In genomic region chr1:91020967-91021685, GRCh38 we compare ENCODE assay signal across 8 cellular contexts. TPM values are rescaled to one million over a fixed set of nuclear protein-coding genes. Genes with fewer than 3 reads are reported as not detected.
DNase-seq lines count a peak whose midpoint lies in the region; ATAC-seq and TF ChIP-seq lines count a peak whose summit lies in the region.

No MANE protein-coding gene starts in this region.

- H3K4me1 ChIP-seq in osteoblast (ENCODE audit: insufficient read depth, low read length): peaks cover 17% of the 10 kb centered on the region
- H3K4me1 ChIP-seq in thoracic aorta (ENCODE audit: control insufficient read depth in 1 of 2, low read depth in 2 of 2): peaks cover 36 to 51% of the 10 kb centered on the region in 2 donors

- CTCF ChIA-PET in activated naive CD4-positive, alpha-beta T cell treated with anti-CD3 and anti-CD28 coated beads, Interleukin-2, amount 10 ng/mL, durations not matched to agents 7 days and 5 days (lab: Charles Lee): interaction anchor here (1.1 kb wide), 1 partner anchor 300 kb away, joined by 3 read pairs; no protein-coding TSS in a partner anchor

- peak overlapping the region; percentile 68 for H2AFZ ChIP-seq in osteoblast (ENCODE audit: low read length)

- peaks cover 56% of the 10 kb centered on the region for H3K79me2 ChIP-seq in osteoblast (ENCODE audit: insufficient read depth, low read length)

- H3K36me3 ChIP-seq in KOPT-K1 (ENCODE audit: insufficient read depth, low read length) (peaks cover 18% of the 10 kb centered on the region), osteoblast (ENCODE audit: insufficient read depth, low read length) (peaks cover 3% of the 10 kb centered on the region), thoracic aorta (no peaks in the 10 kb centered on the region)

- ATAC-seq in GM21786 (IDR thresholded peaks at IDR 0.05; ENCODE audit: unreplicated experiment) (peak; percentile 34), thoracic aorta (ENCODE audit: insufficient number of reproducible peaks, low FRiP score, low read depth) (peak; percentile 22)

- H3K4me3 ChIP-seq in osteoblast (ENCODE audit: insufficient read depth, low read length) (peak overlapping the region; percentile 93), thoracic aorta (peak overlapping the region; percentile 94)

- peaks cover 24% of the 10 kb centered on the region for H3K36me3 Mint-ChIP-seq in activated naive CD4-positive, alpha-beta T cell treated with anti-CD3 and anti-CD28 coated beads, Interleukin-2, amount 10 ng/mL, durations not matched to agents 7 days and 5 days

- DNase-seq in EH (ENCODE audit: low read depth) (peak; percentile 86), SK-N-DZ (ENCODE audit: low spot score) (peak; percentile 81), globus pallidus (ENCODE audit: low spot score) (peak; percentile 66), osteoblast (ENCODE audit: insufficient read length, low spot score, missing footprints) (peak; percentile 87), thoracic aorta (ENCODE audit: low spot score) (peak; percentile 55)
- peak; percentile 81 for DNase-seq in activated naive CD4-positive, alpha-beta T cell treated with anti-CD3 and anti-CD28 coated beads, Interleukin-2, amount 10 ng/mL, durations not matched to agents 7 days and 5 days

- H3K27ac ChIP-seq in KOPT-K1 (ENCODE audit: low read depth, low read length, poor library complexity, severe bottlenecking) (peak overlapping the region; percentile 98), osteoblast (ENCODE audit: low read depth, low read length) (peak overlapping the region; percentile 98), thoracic aorta (peak overlapping the region; percentile 99 to 100)

- peak overlapping the region; percentile 98 for H3K4me2 ChIP-seq in osteoblast (ENCODE audit: insufficient read depth, low read length)

- H3K4me1 Mint-ChIP-seq in activated naive CD4-positive, alpha-beta T cell treated with anti-CD3 and anti-CD28 coated beads, Interleukin-2, amount 10 ng/mL, durations not matched to agents 7 days and 5 days: peaks cover 56% of the 10 kb centered on the region

- no peaks in the 10 kb centered on the region for H3K27me3 Mint-ChIP-seq in activated naive CD4-positive, alpha-beta T cell treated with anti-CD3 and anti-CD28 coated beads, Interleukin-2, amount 10 ng/mL, durations not matched to agents 7 days and 5 days

- H3K4me3 Mint-ChIP-seq in activated naive CD4-positive, alpha-beta T cell treated with anti-CD3 and anti-CD28 coated beads, Interleukin-2, amount 10 ng/mL, durations not matched to agents 7 days and 5 days: peak overlapping the region; percentile 92

- H3K27me3 ChIP-seq in osteoblast (ENCODE audit: insufficient read depth, low read length) (no peaks in the 10 kb centered on the region), thoracic aorta (replicated peaks; ENCODE audit: insufficient read depth) (no peaks in the 10 kb centered on the region)

- no peaks in the 10 kb centered on the region for H3K9me3 ChIP-seq in KOPT-K1 (ENCODE audit: insufficient read depth, low read length, poor library complexity, severe bottlenecking)
- H3K9me3 ChIP-seq in osteoblast (ENCODE audit: low read depth, low read length): no peaks in the 10 kb centered on the region
- H3K9me3 ChIP-seq in thoracic aorta: no peaks in the 10 kb centered on the region

- TF ChIP-seq CTCF in osteoblast (IDR thresholded peaks at IDR 0.05; ENCODE audit: extremely low read depth, low read depth, low read length) (no peak), thoracic aorta (IDR thresholded peaks at IDR 0.05) (no peak)

- no peaks in the 10 kb centered on the region for H3K9me3 Mint-ChIP-seq in activated naive CD4-positive, alpha-beta T cell treated with anti-CD3 and anti-CD28 coated beads, Interleukin-2, amount 10 ng/mL, durations not matched to agents 7 days and 5 days

- peak overlapping the region; percentile 99 for H3K27ac Mint-ChIP-seq in activated naive CD4-positive, alpha-beta T cell treated with anti-CD3 and anti-CD28 coated beads, Interleukin-2, amount 10 ng/mL, durations not matched to agents 7 days and 5 days

- H4K20me1 ChIP-seq in osteoblast (ENCODE audit: insufficient read depth, low read length): peaks cover 33% of the 10 kb centered on the region

RNA-seq across cellular contexts. Expression of gene ZNF644, which starts 0.7 kb away (rescaled TPM):
- 22.2 and 31.9 TPM in 2 replicates for polyA plus RNA-seq in SK-N-DZ (2014; cell fraction: cytosol; rRNA removed)
- 14.9 and 23.0 TPM in 2 replicates for polyA plus RNA-seq in SK-N-DZ (2014; cell fraction: nucleus; rRNA removed)
- total RNA-seq in osteoblast (57.5 and 59.5 TPM in 2 replicates), thoracic aorta (10 to 100 TPM; 39.0 to 48.7 TPM)

Comparison
In these comparisons a context has a peak if more than half of its experiments do, and no peak if none do; other contexts are left out.
1. Peak in every context shown above with its lines: DNase-seq, ATAC-seq, H3K4me3 ChIP-seq and H3K27ac ChIP-seq.